ENCODE assay signal across 8 cellular contexts in the genomic region with DNA sequence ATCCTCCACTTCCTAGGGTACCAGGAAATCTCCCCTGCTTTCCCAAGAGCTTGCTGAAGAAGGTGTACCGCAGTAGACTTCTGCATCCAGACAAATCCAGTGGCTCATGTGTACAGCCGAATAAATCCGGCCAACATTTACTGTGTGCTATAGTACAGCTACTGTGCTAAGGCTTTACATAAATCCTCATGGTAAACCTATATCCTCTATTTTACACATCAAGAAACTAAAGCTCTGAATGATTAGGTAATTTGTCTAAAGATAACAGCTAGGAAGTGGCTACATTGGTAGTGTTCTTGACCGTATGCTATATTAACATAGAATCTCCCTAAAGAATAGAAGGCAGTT.
DNase-seq lines count a peak whose midpoint lies in the region; ATAC-seq and TF ChIP-seq lines count a peak whose summit lies in the region.

No MANE protein-coding gene starts in this region.

- DNase-seq in HuH-7.5 (ENCODE audit: low spot score) = peak; percentile 10
- no peak for DNase-seq in AG08396 (ENCODE audit: low spot score)
- DNase-seq in HEK293T (ENCODE audit: extremely low spot score) = no peak
- DNase-seq in OCI-M1 (lab: John Stamatoyannopoulos, UW) = no peak
- DNase-seq in NCI-H2196 treated with DMSO at 0.1 percent for 48 hours (lab: John Stamatoyannopoulos, UW; ENCODE audit: unreplicated experiment) = no peak

- H3K4me3 ChIP-seq in neuron (ENCODE audit: low read length) = peak overlapping the region; percentile 100

- no peaks in the 10 kb centered on the region for H3K9me3 ChIP-seq in neuron (ENCODE audit: low read length)

- CTCF ChIA-PET in HEK293T (lab: Yijun Ruan, JAX) = interaction anchor here (0.6 to 1.8 kb wide), 9 partner anchors 8 to 909 kb away, joined by 3 to 11 read pairs (median 3); no protein-coding TSS in a partner anchor

- peak overlapping the region; percentile 77 for H2AFZ ChIP-seq in neuron (ENCODE audit: low read depth, low read length)

- no peaks in the 10 kb centered on the region for H3K27me3 ChIP-seq in neuron (ENCODE audit: insufficient read depth, low read length)

- POLR2A ChIA-PET in HEK293T (lab: Yijun Ruan, JAX) = interaction anchor here (0.8 to 1.8 kb wide), 7 partner anchors 8 to 406 kb away, joined by 3 to 12 read pairs (median 3); a partner anchor contains a TSS

- peaks cover 6% of the 10 kb centered on the region for H3K4me1 ChIP-seq in neuron (ENCODE audit: insufficient read depth, low read length)

- peak; percentile 11 for ATAC-seq in GM21367 (IDR thresholded peaks at IDR 0.05; ENCODE audit: unreplicated experiment)

- H3K27ac ChIP-seq in cingulate gyrus (ENCODE audit: low read depth, low read length) = peak overlapping the region; percentile 79

- no peaks in the 10 kb centered on the region for H3K36me3 ChIP-seq in neuron (ENCODE audit: insufficient read depth, low read length)

TF ChIP-seq in HEK293T, 16 proteins besides CTCF, POLR2A, EP300 and RAD21:
- TF ChIP-seq LEF1 (IDR thresholded peaks at IDR 0.05; ENCODE audit: borderline replicate concordance) = no peak
- no peak for TF ChIP-seq FOXA1 (IDR thresholded peaks at IDR 0.05)
- TF ChIP-seq FOXM1 (IDR thresholded peaks at IDR 0.05; ENCODE audit: borderline replicate concordance) = no peak
- no peak for TF ChIP-seq TARDBP (IDR thresholded peaks at IDR 0.05)
- TF ChIP-seq L3MBTL2 (conservative IDR thresholded peaks at IDR 0.05) = no peak
- TF ChIP-seq SUZ12 (IDR thresholded peaks at IDR 0.05) = no peak
- TF ChIP-seq, protein P1, sequence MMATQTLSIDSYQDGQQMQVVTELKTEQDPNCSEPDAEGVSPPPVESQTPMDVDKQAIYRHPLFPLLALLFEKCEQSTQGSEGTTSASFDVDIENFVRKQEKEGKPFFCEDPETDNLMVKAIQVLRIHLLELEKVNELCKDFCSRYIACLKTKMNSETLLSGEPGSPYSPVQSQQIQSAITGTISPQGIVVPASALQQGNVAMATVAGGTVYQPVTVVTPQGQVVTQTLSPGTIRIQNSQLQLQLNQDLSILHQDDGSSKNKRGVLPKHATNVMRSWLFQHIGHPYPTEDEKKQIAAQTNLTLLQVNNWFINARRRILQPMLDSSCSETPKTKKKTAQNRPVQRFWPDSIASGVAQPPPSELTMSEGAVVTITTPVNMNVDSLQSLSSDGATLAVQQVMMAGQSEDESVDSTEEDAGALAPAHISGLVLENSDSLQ (IDR thresholded peaks at IDR 0.05) = no peak
- TF ChIP-seq BHLHE40 (IDR thresholded peaks at IDR 0.05; ENCODE audit: borderline replicate concordance) = no peak
- TF ChIP-seq NFRKB (IDR thresholded peaks at IDR 0.05) = no peak
- TF ChIP-seq ARNT (IDR thresholded peaks at IDR 0.05) = no peak
- no peak for TF ChIP-seq HDGF (IDR thresholded peaks at IDR 0.05; ENCODE audit: borderline replicate concordance)
- no peak for TF ChIP-seq ZNF384 (IDR thresholded peaks at IDR 0.05)
- TF ChIP-seq FOXK2 (IDR thresholded peaks at IDR 0.05) = no peak
- TF ChIP-seq SP1 (IDR thresholded peaks at IDR 0.05) = no peak
- TF ChIP-seq ELF4 (IDR thresholded peaks at IDR 0.05) = no peak
- TF ChIP-seq CTBP1 (IDR thresholded peaks at IDR 0.05; ENCODE audit: borderline replicate concordance) = no peak
TF ChIP-seq in HEK293T: peak in this region for 0.
